1 cellular context compared by ENCODE assay signal in genomic region chr9:122832194-122832593, GRCh38.
TF ChIP-seq lines count a peak whose summit lies in the region.

No MANE protein-coding gene starts in this region.

TF ChIP-seq in GM12878, 131 proteins besides CTCF, POLR2A, EP300 and RAD21:
- TF ChIP-seq ZNF592 (IDR thresholded peaks at IDR 0.05) (no peak), SUPT20H (IDR thresholded peaks at IDR 0.05; ENCODE audit: borderline replicate concordance, control insufficient read depth, low read depth, low read length) (no peak), MEF2A (IDR thresholded peaks at IDR 0.05; ENCODE audit: insufficient read depth, low read depth, low read length) (no peak), NR2C1 (IDR thresholded peaks at IDR 0.05) (no peak), BMI1 (IDR thresholded peaks at IDR 0.05; ENCODE audit: borderline replicate concordance) (no peak), NBN (IDR thresholded peaks at IDR 0.05) (no peak), SKIL (IDR thresholded peaks at IDR 0.05; ENCODE audit: low read depth, poor library complexity, severe bottlenecking) (no peak)
- TF ChIP-seq, protein P1, sequence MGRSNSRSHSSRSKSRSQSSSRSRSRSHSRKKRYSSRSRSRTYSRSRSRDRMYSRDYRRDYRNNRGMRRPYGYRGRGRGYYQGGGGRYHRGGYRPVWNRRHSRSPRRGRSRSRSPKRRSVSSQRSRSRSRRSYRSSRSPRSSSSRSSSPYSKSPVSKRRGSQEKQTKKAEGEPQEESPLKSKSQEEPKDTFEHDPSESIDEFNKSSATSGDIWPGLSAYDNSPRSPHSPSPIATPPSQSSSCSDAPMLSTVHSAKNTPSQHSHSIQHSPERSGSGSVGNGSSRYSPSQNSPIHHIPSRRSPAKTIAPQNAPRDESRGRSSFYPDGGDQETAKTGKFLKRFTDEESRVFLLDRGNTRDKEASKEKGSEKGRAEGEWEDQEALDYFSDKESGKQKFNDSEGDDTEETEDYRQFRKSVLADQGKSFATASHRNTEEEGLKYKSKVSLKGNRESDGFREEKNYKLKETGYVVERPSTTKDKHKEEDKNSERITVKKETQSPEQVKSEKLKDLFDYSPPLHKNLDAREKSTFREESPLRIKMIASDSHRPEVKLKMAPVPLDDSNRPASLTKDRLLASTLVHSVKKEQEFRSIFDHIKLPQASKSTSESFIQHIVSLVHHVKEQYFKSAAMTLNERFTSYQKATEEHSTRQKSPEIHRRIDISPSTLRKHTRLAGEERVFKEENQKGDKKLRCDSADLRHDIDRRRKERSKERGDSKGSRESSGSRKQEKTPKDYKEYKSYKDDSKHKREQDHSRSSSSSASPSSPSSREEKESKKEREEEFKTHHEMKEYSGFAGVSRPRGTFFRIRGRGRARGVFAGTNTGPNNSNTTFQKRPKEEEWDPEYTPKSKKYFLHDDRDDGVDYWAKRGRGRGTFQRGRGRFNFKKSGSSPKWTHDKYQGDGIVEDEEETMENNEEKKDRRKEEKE (IDR thresholded peaks at IDR 0.05): no peak
